ENCODE assay signal across 12 cellular contexts in the genomic region with DNA sequence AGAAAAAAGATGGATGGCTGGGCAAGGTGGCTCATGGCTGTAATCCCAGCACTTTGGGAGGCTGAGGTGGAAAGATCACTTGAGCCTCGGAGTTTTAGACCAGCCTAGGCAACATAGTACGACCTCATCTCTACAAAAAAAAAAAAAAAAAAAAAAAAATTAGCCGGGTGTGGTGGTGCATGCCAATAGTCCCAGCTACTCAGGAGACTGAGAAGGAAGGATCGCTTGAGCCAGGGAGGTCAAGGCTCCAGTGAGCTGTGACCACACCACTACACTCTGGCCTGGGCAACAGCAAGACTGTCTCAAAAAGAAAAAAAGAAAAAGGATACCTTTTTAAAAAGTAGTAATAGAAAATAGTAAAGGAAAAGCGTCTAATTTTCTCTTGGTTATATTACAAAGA. TPM values are rescaled to one million over a fixed set of nuclear protein-coding genes. Genes with fewer than 3 reads are reported as not detected.
DNase-seq lines count a peak whose midpoint lies in the region; ATAC-seq and TF ChIP-seq lines count a peak whose summit lies in the region.
"Had no signal": no experiment of that assay in that cellular context is flagged by ENCODE, and none has a peak within 500 bp of the region (broad histone marks: within the 10 kb centered on the region; RNA-seq: fewer than 3 reads in every experiment).

No MANE protein-coding gene starts in this region.

- H3K36me3 ChIP-seq in OCI-LY3 (replicated peaks; ENCODE audit: low read depth, low read length) = no peaks in the 10 kb centered on the region

- peak overlapping the region; percentile 89 to 93 for H3K27ac Mint-ChIP-seq in effector memory CD8-positive, alpha-beta T cell
- peak overlapping the region; percentile 5 to 74 for H3K27ac Mint-ChIP-seq in stimulated activated naive CD8-positive, alpha-beta T cell treated with anti-CD3 and anti-CD28 coated beads, Interleukin-15, amount 100 ng/mL, for 72 hours

- H3K79me2 ChIP-seq in OCI-LY3 (ENCODE audit: low read length) = peaks cover 49% of the 10 kb centered on the region

- peak overlapping the region; percentile 67 for H3K4me3 Mint-ChIP-seq in activated T-cell treated with anti-CD3 and anti-CD28 coated beads, Interleukin-2, amount 50 U/mL, for 4 hours
- H3K4me3 Mint-ChIP-seq in effector memory CD8-positive, alpha-beta T cell = peak overlapping the region; percentile 77 to 84
- H3K4me3 Mint-ChIP-seq in stimulated activated naive CD8-positive, alpha-beta T cell treated with anti-CD3 and anti-CD28 coated beads, Interleukin-15, amount 100 ng/mL, for 72 hours = peak overlapping the region; percentile 70

- peaks cover 22% of the 10 kb centered on the region for H3K4me1 ChIP-seq in OCI-LY3 (ENCODE audit: low read length)
- H3K4me1 ChIP-seq: parathyroid adenoma had no signal

- no peak overlapping the region for H3K27ac ChIP-seq in OCI-LY3 (ENCODE audit: low read length)
- H3K27ac ChIP-seq: parathyroid adenoma had no signal

- H2AFZ ChIP-seq in OCI-LY3 (ENCODE audit: low read depth, low read length) = no peak overlapping the region
- H2AFZ ChIP-seq: parathyroid adenoma had no signal

- no peak for ATAC-seq in activated T-cell treated with anti-CD3 and anti-CD28 coated beads, Interleukin-2, amount 50 U/mL, for 4 hours
- no peak for ATAC-seq in effector memory CD8-positive, alpha-beta T cell (replicated peaks)
- ATAC-seq in stimulated activated naive CD8-positive, alpha-beta T cell treated with anti-CD3 and anti-CD28 coated beads, Interleukin-15, amount 100 ng/mL, for 72 hours = no peak
- no peak for ATAC-seq in HG03457 (IDR thresholded peaks at IDR 0.05; ENCODE audit: unreplicated experiment)

- peak overlapping the region; percentile 60 for H3K4me2 ChIP-seq in OCI-LY3 (ENCODE audit: low read length)

- H3K4me1 Mint-ChIP-seq in activated T-cell treated with anti-CD3 and anti-CD28 coated beads, Interleukin-2, amount 50 U/mL, for 4 hours (ENCODE audit: low read depth) = peaks cover 59% of the 10 kb centered on the region
- peaks cover 38 to 53% of the 10 kb centered on the region in 2 donors for H3K4me1 Mint-ChIP-seq in effector memory CD8-positive, alpha-beta T cell (ENCODE audit: low read depth in 2 of 2)
- peaks cover 83% of the 10 kb centered on the region for H3K4me1 Mint-ChIP-seq in stimulated activated naive CD8-positive, alpha-beta T cell treated with anti-CD3 and anti-CD28 coated beads, Interleukin-15, amount 100 ng/mL, for 72 hours

- H3K27me3 ChIP-seq in OCI-LY3 (ENCODE audit: low read depth, low read length) = no peaks in the 10 kb centered on the region

- no peaks in the 10 kb centered on the region for H3K27me3 Mint-ChIP-seq in activated T-cell treated with anti-CD3 and anti-CD28 coated beads, Interleukin-2, amount 50 U/mL, for 4 hours (ENCODE audit: low read depth)
- H3K27me3 Mint-ChIP-seq in effector memory CD8-positive, alpha-beta T cell = no peaks in the 10 kb centered on the region
- no peaks in the 10 kb centered on the region for H3K27me3 Mint-ChIP-seq in stimulated activated naive CD8-positive, alpha-beta T cell treated with anti-CD3 and anti-CD28 coated beads, Interleukin-15, amount 100 ng/mL, for 72 hours

- H3K9ac ChIP-seq in OCI-LY3 (ENCODE audit: low read length) = no peak overlapping the region
- H3K9ac ChIP-seq: parathyroid adenoma had no signal

- no peak for DNase-seq in activated T-cell treated with anti-CD3 and anti-CD28 coated beads, Interleukin-2, amount 50 U/mL, for 4 hours
- DNase-seq in activated T-cell treated with anti-CD3 and anti-CD28 coated beads for 4 hours (no peak), iPS-NIHi7 (ENCODE audit: extremely low spot score) (no peak)
- no peak for DNase-seq in effector memory CD8-positive, alpha-beta T cell
- DNase-seq in stimulated activated naive CD8-positive, alpha-beta T cell treated with anti-CD3 and anti-CD28 coated beads, Interleukin-15, amount 100 ng/mL, for 72 hours = no peak
- DNase-seq in effector CD8-positive, alpha-beta T cell (lab: John Stamatoyannopoulos, UW) = no peak
- DNase-seq: NCI-H2029 treated with DMSO at 0.1 percent for 48 hours; stimulated activated CD4-positive, alpha-beta T cell treated with anti-CD3 and anti-CD28 coated beads, Interleukin-4, amount 100 ng/mL, for 1 hour; substantia nigra had no signal

- no peaks in the 10 kb centered on the region for H3K9me3 Mint-ChIP-seq in activated T-cell treated with anti-CD3 and anti-CD28 coated beads, Interleukin-2, amount 50 U/mL, for 4 hours
- no peaks in the 10 kb centered on the region for H3K9me3 Mint-ChIP-seq in effector memory CD8-positive, alpha-beta T cell
- H3K9me3 Mint-ChIP-seq in stimulated activated naive CD8-positive, alpha-beta T cell treated with anti-CD3 and anti-CD28 coated beads, Interleukin-15, amount 100 ng/mL, for 72 hours = no peaks in the 10 kb centered on the region

- no peak for TF ChIP-seq CTCF in OCI-LY3 (IDR thresholded peaks at IDR 0.05; ENCODE audit: low read depth, low read length)

- peaks cover 49% of the 10 kb centered on the region for H4K20me1 ChIP-seq in OCI-LY3 (ENCODE audit: insufficient read depth, low read length)

- no peak overlapping the region for H3K4me3 ChIP-seq in OCI-LY3 (ENCODE audit: low read length)

- peaks cover 2% of the 10 kb centered on the region for H3K36me3 Mint-ChIP-seq in activated T-cell treated with anti-CD3 and anti-CD28 coated beads, Interleukin-2, amount 50 U/mL, for 4 hours (ENCODE audit: insufficient read depth)
- peaks cover 22% of the 10 kb centered on the region for H3K36me3 Mint-ChIP-seq in effector memory CD8-positive, alpha-beta T cell (ENCODE audit: insufficient read depth)

- no peaks in the 10 kb centered on the region for H3K9me3 ChIP-seq in OCI-LY3 (ENCODE audit: insufficient read depth, low read length)

RNA-seq across cellular contexts. Expression of a gene that starts 20.7 kb away (rescaled TPM):
- total RNA-seq in activated T-cell treated with anti-CD3 and anti-CD28 coated beads, Interleukin-2, amount 50 U/mL, for 4 hours = 1 to 10 TPM; 2.8 to 3.2 (median 3.1) TPM
